Comparison of ENCODE assay signal across 17 cellular contexts in the genomic region with DNA sequence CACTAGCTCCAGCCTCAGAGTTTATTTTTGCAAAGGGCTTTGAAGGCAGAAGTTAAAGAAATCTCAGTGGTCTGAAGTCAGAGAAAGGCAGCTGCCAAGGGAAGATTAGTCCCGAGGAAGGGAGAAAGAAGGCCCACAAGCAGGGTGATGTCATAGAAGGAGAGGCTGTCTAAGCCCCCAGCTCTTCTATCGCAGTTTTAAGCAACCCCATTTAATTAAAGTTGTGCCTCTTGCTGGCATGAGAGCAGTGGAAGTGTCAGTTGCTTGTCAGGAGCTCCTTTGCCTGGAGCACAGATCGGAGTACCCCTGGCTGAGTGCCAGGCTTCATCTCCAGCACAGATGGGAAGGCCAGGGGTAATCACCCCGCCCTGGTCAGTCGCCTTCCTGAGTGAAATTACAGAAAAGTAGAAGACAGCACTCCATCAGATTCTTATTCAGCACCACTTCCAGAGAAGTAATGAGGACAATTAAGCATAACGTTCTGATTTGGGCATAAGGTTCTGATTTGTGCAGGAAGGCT.
A peak's percentile ranks its signal among the peaks of the same experiment; 100 is the strongest.
DNase-seq lines count a peak whose midpoint lies in the region; ATAC-seq and TF ChIP-seq lines count a peak whose summit lies in the region.
"Had no signal": no experiment of that assay in that cellular context is flagged by ENCODE, and none has a peak within 500 bp of the region (broad histone marks: within the 10 kb centered on the region; RNA-seq: fewer than 3 reads in every experiment).

No MANE protein-coding gene starts in this region.

- TF ChIP-seq CTCF in right atrium auricular region (IDR thresholded peaks at IDR 0.05) (no peak), HEK293 (tag by site-specific recombination; IDR thresholded peaks at IDR 0.05) (no peak), thyroid gland (IDR thresholded peaks at IDR 0.05) (no peak)

- H3K4me3 ChIP-seq in right atrium auricular region (no peak overlapping the region), HEK293 (ENCODE audit: low read depth, low read length) (no peak overlapping the region), thyroid gland (replicated peaks in 1 of 3) (no peak overlapping the region)
- H3K4me3 ChIP-seq: breast epithelium, skin epidermis, uterus had no signal

- intact Hi-C loops in left cardiac atrium (cut with DNase I), result no loop called here
- intact Hi-C loops in thyroid gland (cut with DNase I), result no loop called here
- intact Hi-C loops in left colon (cut with DNase I, micrococcal nuclease), result no loop called here

- no peaks in the 10 kb centered on the region for H3K36me3 ChIP-seq in right atrium auricular region
- H3K36me3 ChIP-seq in HEK293 (ENCODE audit: control insufficient read depth in 2 of 2, insufficient read depth in 1 of 2, low read length in 2 of 2), result no peaks in the 10 kb centered on the region
- H3K36me3 ChIP-seq in thyroid gland, result no peaks in the 10 kb centered on the region
- H3K36me3 ChIP-seq: breast epithelium, uterus had no signal

- no peaks in the 10 kb centered on the region for H3K4me1 ChIP-seq in right atrium auricular region
- H3K4me1 ChIP-seq in HEK293 (ENCODE audit: control insufficient read depth, insufficient read depth, low read length), result peaks cover 2% of the 10 kb centered on the region; the same call in 1 of the 2 replicates
- peaks cover 14 to 22% of the 10 kb centered on the region in 2 donors for H3K4me1 ChIP-seq in thyroid gland
- H3K4me1 ChIP-seq: breast epithelium, uterus had no signal

- H3K27ac ChIP-seq in right atrium auricular region (no peak overlapping the region), HEK293 (ENCODE audit: extremely low read depth, low read depth, low read length) (no peak overlapping the region), thyroid gland (peak overlapping the region in 2 of 3 donors; percentile 29 to 47)
- H3K27ac ChIP-seq: breast epithelium, skin epidermis, uterus had no signal

- WGBS in thyroid gland, 2 donors, result 41 to 50% methylated on average over 6 of the region's 6 CpGs

- H3K9me3 ChIP-seq in right atrium auricular region, result no peaks in the 10 kb centered on the region
- no peaks in the 10 kb centered on the region for H3K9me3 ChIP-seq in HEK293 (ENCODE audit: control insufficient read depth, insufficient read depth, low read depth, low read length)
- H3K9me3 ChIP-seq in thyroid gland, result no peaks in the 10 kb centered on the region
- H3K9me3 ChIP-seq: breast epithelium, uterus had no signal

- H3K27me3 ChIP-seq in right atrium auricular region (no peaks in the 10 kb centered on the region), thyroid gland (no peaks in the 10 kb centered on the region)
- H3K27me3 ChIP-seq: breast epithelium, uterus had no signal

- POLR2A ChIA-PET in HEK293 (lab: Yijun Ruan, JAX), result no interaction called here

- ATAC-seq in left cardiac atrium, result no peak
- ATAC-seq in left colon, result no peak

- DNase-seq in left cardiac atrium (peak; percentile 33), right atrium auricular region (ENCODE audit: low spot score) (no peak), NCI-H524 (lab: John Stamatoyannopoulos, UW) (peak; percentile 67 to 95), thyroid gland (peak; percentile 46 to 61), left colon (no peak), SK-N-DZ (ENCODE audit: low spot score) (no peak)
- DNase-seq: activated naive CD4-positive, alpha-beta T cell; activated T-cell treated with anti-CD3 and anti-CD28 coated beads, Interleukin-2, amount 50 U/mL, for 24 hours; amniotic stem cell; CD4-positive, CD25-positive, alpha-beta regulatory T cell; KBM-7; kidney glomerular epithelial cell; stimulated activated CD4-positive, alpha-beta T cell treated with anti-CD3 and anti-CD28 coated beads, Interleukin-1b, Interleukin-23, amount 100 ng/mL, for 48 hours; uterus had no signal

- CTCF ChIA-PET in HEK293 (lab: Yijun Ruan, JAX), result no interaction called here

- TF ChIP-seq POLR2A in thyroid gland (IDR thresholded peaks at IDR 0.05), result no peak

TF ChIP-seq in HEK293, 187 proteins besides CTCF, POLR2A, EP300 and RAD21 (continues in another document):
- TF ChIP-seq ZNF2 (tag by site-specific recombination; IDR thresholded peaks at IDR 0.05) (no peak), ZNF184 (tag by site-specific recombination; IDR thresholded peaks at IDR 0.05) (no peak), ZNF175 (tag by site-specific recombination; IDR thresholded peaks at IDR 0.05) (no peak), ZNF544 (tag by site-specific recombination; IDR thresholded peaks at IDR 0.05) (0 out of 2 replicates have a peak, but pooled peaks have one; percentile 6), ZBTB21 (tag by site-specific recombination; IDR thresholded peaks at IDR 0.05) (0 out of 2 replicates have a peak, but pooled peaks have one; percentile 16), YY2 (tag by site-specific recombination; IDR thresholded peaks at IDR 0.05) (no peak), ZBTB48 (tag by site-specific recombination; IDR thresholded peaks at IDR 0.05) (no peak), EGR2 (tag by site-specific recombination; IDR thresholded peaks at IDR 0.05; ENCODE audit: low read depth) (no peak), ZNF335 (tag by site-specific recombination; conservative IDR thresholded peaks at IDR 0.05) (peak; percentile 39; the same call in 1 of the 2 replicates)
- TF ChIP-seq, protein P1, sequence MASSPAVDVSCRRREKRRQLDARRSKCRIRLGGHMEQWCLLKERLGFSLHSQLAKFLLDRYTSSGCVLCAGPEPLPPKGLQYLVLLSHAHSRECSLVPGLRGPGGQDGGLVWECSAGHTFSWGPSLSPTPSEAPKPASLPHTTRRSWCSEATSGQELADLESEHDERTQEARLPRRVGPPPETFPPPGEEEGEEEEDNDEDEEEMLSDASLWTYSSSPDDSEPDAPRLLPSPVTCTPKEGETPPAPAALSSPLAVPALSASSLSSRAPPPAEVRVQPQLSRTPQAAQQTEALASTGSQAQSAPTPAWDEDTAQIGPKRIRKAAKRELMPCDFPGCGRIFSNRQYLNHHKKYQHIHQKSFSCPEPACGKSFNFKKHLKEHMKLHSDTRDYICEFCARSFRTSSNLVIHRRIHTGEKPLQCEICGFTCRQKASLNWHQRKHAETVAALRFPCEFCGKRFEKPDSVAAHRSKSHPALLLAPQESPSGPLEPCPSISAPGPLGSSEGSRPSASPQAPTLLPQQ (tag by site-specific recombination; IDR thresholded peaks at IDR 0.05), result 0 out of 2 replicates have a peak, but pooled peaks have one; percentile 35
- TF ChIP-seq, protein P2, sequence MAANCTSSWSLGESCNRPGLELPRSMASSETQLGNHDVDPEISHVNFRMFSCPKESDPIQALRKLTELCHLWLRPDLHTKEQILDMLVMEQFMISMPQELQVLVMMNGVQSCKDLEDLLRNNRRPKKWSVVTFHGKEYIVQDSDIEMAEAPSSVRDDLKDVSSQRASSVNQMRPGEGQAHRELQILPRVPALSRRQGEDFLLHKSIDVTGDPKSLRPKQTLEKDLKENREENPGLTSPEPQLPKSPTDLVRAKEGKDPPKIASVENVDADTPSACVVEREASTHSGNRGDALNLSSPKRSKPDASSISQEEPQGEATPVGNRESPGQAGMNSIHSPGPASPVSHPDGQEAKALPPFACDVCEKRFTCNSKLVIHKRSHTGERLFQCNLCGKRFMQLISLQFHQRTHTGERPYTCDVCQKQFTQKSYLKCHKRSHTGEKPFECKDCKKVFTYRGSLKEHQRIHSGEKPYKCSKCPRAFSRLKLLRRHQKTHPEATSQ (tag by site-specific recombination; IDR thresholded peaks at IDR 0.05), result no peak
- TF ChIP-seq, protein P3, sequence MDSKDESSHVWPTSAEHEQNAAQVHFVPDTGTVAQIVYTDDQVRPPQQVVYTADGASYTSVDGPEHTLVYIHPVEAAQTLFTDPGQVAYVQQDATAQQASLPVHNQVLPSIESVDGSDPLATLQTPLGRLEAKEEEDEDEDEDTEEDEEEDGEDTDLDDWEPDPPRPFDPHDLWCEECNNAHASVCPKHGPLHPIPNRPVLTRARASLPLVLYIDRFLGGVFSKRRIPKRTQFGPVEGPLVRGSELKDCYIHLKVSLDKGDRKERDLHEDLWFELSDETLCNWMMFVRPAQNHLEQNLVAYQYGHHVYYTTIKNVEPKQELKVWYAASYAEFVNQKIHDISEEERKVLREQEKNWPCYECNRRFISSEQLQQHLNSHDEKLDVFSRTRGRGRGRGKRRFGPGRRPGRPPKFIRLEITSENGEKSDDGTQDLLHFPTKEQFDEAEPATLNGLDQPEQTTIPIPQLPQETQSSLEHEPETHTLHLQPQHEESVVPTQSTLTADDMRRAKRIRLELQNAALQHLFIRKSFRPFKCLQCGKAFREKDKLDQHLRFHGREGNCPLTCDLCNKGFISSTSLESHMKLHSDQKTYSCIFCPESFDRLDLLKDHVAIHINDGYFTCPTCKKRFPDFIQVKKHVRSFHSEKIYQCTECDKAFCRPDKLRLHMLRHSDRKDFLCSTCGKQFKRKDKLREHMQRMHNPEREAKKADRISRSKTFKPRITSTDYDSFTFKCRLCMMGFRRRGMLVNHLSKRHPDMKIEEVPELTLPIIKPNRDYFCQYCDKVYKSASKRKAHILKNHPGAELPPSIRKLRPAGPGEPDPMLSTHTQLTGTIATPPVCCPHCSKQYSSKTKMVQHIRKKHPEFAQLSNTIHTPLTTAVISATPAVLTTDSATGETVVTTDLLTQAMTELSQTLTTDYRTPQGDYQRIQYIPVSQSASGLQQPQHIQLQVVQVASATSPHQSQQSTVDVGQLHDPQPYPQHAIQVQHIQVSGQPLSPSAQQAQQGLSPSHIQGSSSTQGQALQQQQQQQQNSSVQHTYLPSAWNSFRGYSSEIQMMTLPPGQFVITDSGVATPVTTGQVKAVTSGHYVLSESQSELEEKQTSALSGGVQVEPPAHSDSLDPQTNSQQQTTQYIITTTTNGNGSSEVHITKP (tag by site-specific recombination; IDR thresholded peaks at IDR 0.05), result 0 out of 2 replicates have a peak, but pooled peaks have one; percentile 14
- TF ChIP-seq, protein P4, sequence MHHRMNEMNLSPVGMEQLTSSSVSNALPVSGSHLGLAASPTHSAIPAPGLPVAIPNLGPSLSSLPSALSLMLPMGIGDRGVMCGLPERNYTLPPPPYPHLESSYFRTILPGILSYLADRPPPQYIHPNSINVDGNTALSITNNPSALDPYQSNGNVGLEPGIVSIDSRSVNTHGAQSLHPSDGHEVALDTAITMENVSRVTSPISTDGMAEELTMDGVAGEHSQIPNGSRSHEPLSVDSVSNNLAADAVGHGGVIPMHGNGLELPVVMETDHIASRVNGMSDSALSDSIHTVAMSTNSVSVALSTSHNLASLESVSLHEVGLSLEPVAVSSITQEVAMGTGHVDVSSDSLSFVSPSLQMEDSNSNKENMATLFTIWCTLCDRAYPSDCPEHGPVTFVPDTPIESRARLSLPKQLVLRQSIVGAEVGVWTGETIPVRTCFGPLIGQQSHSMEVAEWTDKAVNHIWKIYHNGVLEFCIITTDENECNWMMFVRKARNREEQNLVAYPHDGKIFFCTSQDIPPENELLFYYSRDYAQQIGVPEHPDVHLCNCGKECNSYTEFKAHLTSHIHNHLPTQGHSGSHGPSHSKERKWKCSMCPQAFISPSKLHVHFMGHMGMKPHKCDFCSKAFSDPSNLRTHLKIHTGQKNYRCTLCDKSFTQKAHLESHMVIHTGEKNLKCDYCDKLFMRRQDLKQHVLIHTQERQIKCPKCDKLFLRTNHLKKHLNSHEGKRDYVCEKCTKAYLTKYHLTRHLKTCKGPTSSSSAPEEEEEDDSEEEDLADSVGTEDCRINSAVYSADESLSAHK (tag by site-specific recombination; IDR thresholded peaks at IDR 0.05), result peak; percentile 95

Comparison
In these comparisons a context has a peak if more than half of its experiments do, and no peak if none do; other contexts are left out.
1. DNase-seq: peak in left cardiac atrium (single experiment), NCI-H524 (2 of 2) and thyroid gland (2 of 2); none in right atrium auricular region (single experiment), left colon (0 of 2) and SK-N-DZ (single experiment).
2. H3K27ac ChIP-seq: peak in thyroid gland (2 of 3); none in right atrium auricular region (0 of 2) and HEK293 (single experiment).